In the genomic region with DNA sequence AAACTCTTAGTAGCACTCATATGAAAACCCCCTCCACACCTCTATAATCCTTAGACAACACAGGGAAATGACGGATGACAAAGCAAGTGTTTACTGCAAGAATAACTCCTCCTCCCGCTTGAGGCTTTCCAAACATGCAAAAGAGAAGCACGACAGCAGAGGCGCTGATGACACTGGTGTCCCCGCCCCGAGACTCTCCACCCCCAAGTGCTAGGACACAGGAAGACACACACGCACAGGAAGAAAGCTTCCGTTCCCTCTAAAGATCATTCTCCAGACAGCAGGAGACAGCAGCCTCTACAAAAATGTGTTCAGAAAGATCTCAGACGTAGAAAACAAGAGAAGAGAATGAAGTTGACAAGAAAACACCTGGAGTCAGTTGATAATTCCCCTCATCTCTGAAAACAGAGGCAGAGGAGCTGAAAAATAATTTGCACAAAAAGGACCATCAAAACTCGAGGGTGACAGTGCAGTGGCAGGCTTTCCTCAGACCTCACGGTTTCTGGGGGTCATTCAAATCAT, we compare ENCODE assay signal across 9 cellular contexts.
DNase-seq lines count a peak whose midpoint lies in the region; ATAC-seq and TF ChIP-seq lines count a peak whose summit lies in the region.
"Had no signal": no experiment of that assay in that cellular context is flagged by ENCODE, and none has a peak within 500 bp of the region (broad histone marks: within the 10 kb centered on the region; RNA-seq: fewer than 3 reads in every experiment).

No MANE protein-coding gene starts in this region.

- H3K27ac Mint-ChIP-seq in activated CD8-positive, alpha-beta T cell treated with anti-CD3 and anti-CD28 coated beads, Interleukin-2, amount 10 ng/mL, durations not matched to agents 7 days and 5 days = peak overlapping the region; percentile 90
- peak overlapping the region; percentile 44 for H3K27ac Mint-ChIP-seq in progenitor cell of endocrine pancreas

- no peaks in the 10 kb centered on the region for H3K4me1 ChIP-seq in mesendoderm (ENCODE audit: control insufficient read depth, low read depth, low read length)

- H3K27me3 Mint-ChIP-seq in activated CD8-positive, alpha-beta T cell treated with anti-CD3 and anti-CD28 coated beads, Interleukin-2, amount 10 ng/mL, durations not matched to agents 7 days and 5 days (ENCODE audit: low read depth) = no peaks in the 10 kb centered on the region
- no peaks in the 10 kb centered on the region for H3K27me3 Mint-ChIP-seq in progenitor cell of endocrine pancreas

- TF ChIP-seq CTCF in progenitor cell of endocrine pancreas (IDR thresholded peaks at IDR 0.05; ENCODE audit: unreplicated experiment) = no peak

- H3K36me3 ChIP-seq in mesendoderm (ENCODE audit: control insufficient read depth, insufficient read depth, low read length) = peaks cover 6% of the 10 kb centered on the region

- no peak overlapping the region for H3K4ac ChIP-seq in mesendoderm (ENCODE audit: low read depth, low read length)

- H3K4me1 Mint-ChIP-seq in activated CD8-positive, alpha-beta T cell treated with anti-CD3 and anti-CD28 coated beads, Interleukin-2, amount 10 ng/mL, durations not matched to agents 7 days and 5 days (ENCODE audit: low read depth) = peaks cover 16% of the 10 kb centered on the region
- no peaks in the 10 kb centered on the region for H3K4me1 Mint-ChIP-seq in progenitor cell of endocrine pancreas (ENCODE audit: low read depth)

- H2BK120ac ChIP-seq in mesendoderm (ENCODE audit: low read depth, low read length) = no peak overlapping the region

- WGBS in mesendoderm (ENCODE audit: extremely low coverage, insufficient coverage, low lambda C conversion rate) = no CpG with 5 or more reads among the region's 11 CpGs

- CTCF ChIA-PET in activated CD8-positive, alpha-beta T cell treated with anti-CD3 and anti-CD28 coated beads, Interleukin-2, amount 10 ng/mL, durations not matched to agents 7 days and 5 days (lab: Charles Lee) = interaction anchor here (0.7 to 3.7 kb wide), 6 partner anchors 37 to 125 kb away, joined by 3 to 28 read pairs (median 9); no protein-coding TSS in a partner anchor

- peak overlapping the region; percentile 42 for H3K4me3 Mint-ChIP-seq in activated CD8-positive, alpha-beta T cell treated with anti-CD3 and anti-CD28 coated beads, Interleukin-2, amount 10 ng/mL, durations not matched to agents 7 days and 5 days
- no peak overlapping the region for H3K4me3 Mint-ChIP-seq in progenitor cell of endocrine pancreas (ENCODE audit: low read depth)

- no peaks in the 10 kb centered on the region for H3K36me3 Mint-ChIP-seq in activated CD8-positive, alpha-beta T cell treated with anti-CD3 and anti-CD28 coated beads, Interleukin-2, amount 10 ng/mL, durations not matched to agents 7 days and 5 days (ENCODE audit: low read depth)
- peaks cover 16% of the 10 kb centered on the region for H3K36me3 Mint-ChIP-seq in progenitor cell of endocrine pancreas (ENCODE audit: insufficient read depth)

- DNase-seq in NCI-H1048 (lab: John Stamatoyannopoulos, UW) = peak; percentile 44
- DNase-seq in activated CD8-positive, alpha-beta T cell treated with anti-CD3 and anti-CD28 coated beads, Interleukin-2, amount 10 ng/mL, durations not matched to agents 7 days and 5 days = peak; percentile 84
- DNase-seq in progenitor cell of endocrine pancreas (ENCODE audit: low spot score, unreplicated experiment) = no peak
- DNase-seq in NCI-H187 (lab: John Stamatoyannopoulos, UW) = no peak
- DNase-seq in mesendoderm = no peak
- no peak for DNase-seq in NCI-H1092 treated with DMSO at 0.1 percent for 48 hours (lab: John Stamatoyannopoulos, UW)

- no peak overlapping the region for H3K27ac ChIP-seq in mesendoderm (ENCODE audit: low read depth, low read length)
- H3K27ac ChIP-seq: tibial artery had no signal

- peaks cover 5% of the 10 kb centered on the region for H3K79me1 ChIP-seq in mesendoderm (ENCODE audit: low read length)

- POLR2A ChIA-PET in activated CD8-positive, alpha-beta T cell treated with anti-CD3 and anti-CD28 coated beads, Interleukin-2, amount 10 ng/mL, durations not matched to agents 7 days and 5 days (lab: Charles Lee) = no interaction called here

- no peak overlapping the region for H3K18ac ChIP-seq in mesendoderm (ENCODE audit: low read length)

- no peak overlapping the region for H3K23ac ChIP-seq in mesendoderm (ENCODE audit: low read length)

- no peaks in the 10 kb centered on the region for H3K27me3 ChIP-seq in mesendoderm (ENCODE audit: insufficient read depth, low read length, poor library complexity)
- H3K27me3 ChIP-seq: tibial artery had no signal

- ATAC-seq in GM21390 (IDR thresholded peaks at IDR 0.05; ENCODE audit: unreplicated experiment) (peak; percentile 67), esophagus mucosa (peak; percentile 39)
- peak; percentile 84 for ATAC-seq in activated CD8-positive, alpha-beta T cell treated with anti-CD3 and anti-CD28 coated beads, Interleukin-2, amount 10 ng/mL, durations not matched to agents 7 days and 5 days

- no peak overlapping the region for H2BK15ac ChIP-seq in mesendoderm (replicated peaks; ENCODE audit: low read depth)

- no peak overlapping the region for H2BK5ac ChIP-seq in mesendoderm (ENCODE audit: low read length)

- H4K8ac ChIP-seq in mesendoderm (ENCODE audit: low read depth, low read length) = no peak overlapping the region

- H3K4me3 ChIP-seq in mesendoderm (ENCODE audit: low read length) = no peak overlapping the region
- H3K4me3 ChIP-seq: tibial artery had no signal

- H4K5ac ChIP-seq in mesendoderm (ENCODE audit: low read length) = no peak overlapping the region

- no peak overlapping the region for H3K4me2 ChIP-seq in mesendoderm (ENCODE audit: low read length)

- no peak overlapping the region for H2AK5ac ChIP-seq in mesendoderm (ENCODE audit: low read length)

- no peaks in the 10 kb centered on the region for H3K9me3 Mint-ChIP-seq in activated CD8-positive, alpha-beta T cell treated with anti-CD3 and anti-CD28 coated beads, Interleukin-2, amount 10 ng/mL, durations not matched to agents 7 days and 5 days (ENCODE audit: insufficient read depth)
- H3K9me3 Mint-ChIP-seq in progenitor cell of endocrine pancreas (ENCODE audit: low read depth) = no peaks in the 10 kb centered on the region

- no peak overlapping the region for H3K56ac ChIP-seq in mesendoderm (ENCODE audit: low read length)

- no peaks in the 10 kb centered on the region for H3K79me2 ChIP-seq in mesendoderm (ENCODE audit: control insufficient read depth, insufficient read depth, low read length)

- H3K9ac ChIP-seq in mesendoderm (ENCODE audit: low read length) = no peak overlapping the region

Comparison
In these comparisons a context has a peak if more than half of its experiments do, and no peak if none do; other contexts are left out.
1. DNase-seq: peak in NCI-H1048 (single experiment) and activated CD8-positive, alpha-beta T cell treated with anti-CD3 and anti-CD28 coated beads, Interleukin-2, amount 10 ng/mL, durations not matched to agents 7 days and 5 days (single experiment); none in progenitor cell of endocrine pancreas (single experiment), NCI-H187 (0 of 2), mesendoderm (single experiment) and NCI-H1092 treated with DMSO at 0.1 percent for 48 hours (single experiment).
2. Peak in every context shown above with its lines, with median percentiles within 50 percentile points of each other: ATAC-seq.